12 cellular contexts compared by ENCODE assay signal in the genomic region with DNA sequence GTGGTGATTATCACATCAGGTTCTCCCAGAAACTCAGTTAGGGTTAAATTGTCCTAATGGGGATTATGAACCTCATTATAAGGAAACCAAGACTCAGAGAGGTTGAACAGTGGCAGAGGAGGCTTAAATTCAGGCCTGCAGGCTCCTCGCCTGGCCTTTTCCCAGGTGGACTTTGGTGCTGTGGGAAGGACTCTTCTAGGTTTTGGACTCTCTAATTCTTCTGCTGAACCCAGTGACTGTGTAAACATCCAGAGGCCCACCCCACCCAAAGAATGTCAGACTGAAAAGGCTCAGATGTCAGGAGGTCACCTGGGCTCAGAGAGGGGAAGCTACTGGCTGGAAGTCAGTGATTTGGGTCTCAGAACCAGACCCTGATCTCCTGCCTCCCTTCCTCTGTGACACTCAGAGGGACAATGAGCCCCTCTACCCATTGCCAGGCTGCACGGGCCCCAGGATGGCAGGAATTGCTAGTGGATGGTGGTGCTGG. TPM values are rescaled to one million over a fixed set of nuclear protein-coding genes. Genes with fewer than 3 reads are reported as not detected.
DNase-seq lines count a peak whose midpoint lies in the region; ATAC-seq and TF ChIP-seq lines count a peak whose summit lies in the region.
"Had no signal": no experiment of that assay in that cellular context is flagged by ENCODE, and none has a peak within 500 bp of the region (broad histone marks: within the 10 kb centered on the region; RNA-seq: fewer than 3 reads in every experiment).

No MANE protein-coding gene starts in this region.

- H3K4me3 Mint-ChIP-seq in CD4-positive, CD25-positive, alpha-beta regulatory T cell: peak overlapping the region; percentile 73 to 97 (median 93)
- H3K4me3 Mint-ChIP-seq in central memory CD8-positive, alpha-beta T cell: peak overlapping the region; percentile 98

- no peak overlapping the region for H4K91ac ChIP-seq in IMR-90 (ENCODE audit: insufficient read depth, low read depth, low read length)

- no peak for TF ChIP-seq POLR2A in IMR-90 (IDR thresholded peaks at IDR 0.05; ENCODE audit: low read depth, low read length)

- TF ChIP-seq EP300 in neural cell (conservative IDR thresholded peaks at IDR 0.05; ENCODE audit: poor library complexity, severe bottlenecking): no peak

- H4K20me1 ChIP-seq in IMR-90 (ENCODE audit: insufficient read depth, low read length) (peaks cover 23% of the 10 kb centered on the region), neural cell (ENCODE audit: insufficient read depth) (peaks cover 5% of the 10 kb centered on the region)

- H3K14ac ChIP-seq in IMR-90 (replicated peaks; ENCODE audit: low read depth, low read length): no peak overlapping the region; the same call in 1 of the 2 replicates

- H4K8ac ChIP-seq in IMR-90 (ENCODE audit: low read depth in 2 of 2, low read length in 2 of 2): peak overlapping the region; percentile 70 to 89; a peak in 1 of 4 replicates

- no CpG with 5 or more reads among the region's 2 CpGs for WGBS in IMR-90 (ENCODE audit: extremely low coverage in 2 of 2, insufficient read length in 1 of 2), 2 experiments

- H3K4ac ChIP-seq in IMR-90 (ENCODE audit: low read depth, low read length): peak overlapping the region; percentile 38

- no peak overlapping the region for H2BK120ac ChIP-seq in IMR-90 (ENCODE audit: low read depth, low read length)

- dilution Hi-C loops in IMR-90 (cut with HindIII; ENCODE audit: low sequenced_read_pairs, unreplicated experiment): no loop called here

- peaks cover 18% of the 10 kb centered on the region for H3K36me3 Mint-ChIP-seq in CD4-positive, CD25-positive, alpha-beta regulatory T cell
- H3K36me3 Mint-ChIP-seq in central memory CD8-positive, alpha-beta T cell (ENCODE audit: insufficient read depth): peaks cover 9% of the 10 kb centered on the region

- H4K5ac ChIP-seq in IMR-90 (ENCODE audit: low read depth, low read length): no peak overlapping the region

- H2AK5ac ChIP-seq in IMR-90 (ENCODE audit: low read depth, low read length): peak overlapping the region; percentile 95

- H3K27me3 ChIP-seq in CD4-positive, CD25-positive, alpha-beta regulatory T cell (ENCODE audit: control insufficient read depth, insufficient read depth, low read length): no peaks in the 10 kb centered on the region
- H3K27me3 ChIP-seq in IMR-90 (ENCODE audit: control insufficient read depth, insufficient read depth, low read length) (no peaks in the 10 kb centered on the region), neural cell (ENCODE audit: insufficient read depth, low read depth, low read length) (no peaks in the 10 kb centered on the region)

- no peak overlapping the region for H3K4me3 ChIP-seq in CD4-positive, CD25-positive, alpha-beta regulatory T cell (ENCODE audit: low read depth, low read length)
- H3K4me3 ChIP-seq in IMR-90 (ENCODE audit: insufficient read depth, low read depth, low read length): no peak overlapping the region
- H3K4me3 ChIP-seq in neural cell (ENCODE audit: low read length): peak overlapping the region; percentile 84

- H3K79me2 ChIP-seq in neural cell (replicated peaks; ENCODE audit: insufficient read depth, low read length): peaks cover 61% of the 10 kb centered on the region

- H3K9me3 ChIP-seq in CD4-positive, CD25-positive, alpha-beta regulatory T cell (ENCODE audit: control insufficient read depth in 2 of 2, low read length in 2 of 2): no peaks in the 10 kb centered on the region
- H3K9me3 ChIP-seq in IMR-90 (ENCODE audit: control insufficient read depth, insufficient read depth, low read length): no peaks in the 10 kb centered on the region
- no peaks in the 10 kb centered on the region for H3K9me3 ChIP-seq in neural cell (ENCODE audit: low read length)

- no peak overlapping the region for H3K27ac ChIP-seq in CD4-positive, CD25-positive, alpha-beta regulatory T cell (ENCODE audit: insufficient read depth, low read length, poor library complexity, severe bottlenecking)
- H3K27ac ChIP-seq in IMR-90 (ENCODE audit: insufficient read depth, low read length) (no peak overlapping the region), neural cell (ENCODE audit: low read length) (no peak overlapping the region)

- peaks cover 42% of the 10 kb centered on the region for H3K9me1 ChIP-seq in IMR-90 (ENCODE audit: insufficient read depth, low read length)

- H2AFZ ChIP-seq in IMR-90 (replicated peaks; ENCODE audit: low read length, poor library complexity) (peak overlapping the region; percentile 3), neural cell (ENCODE audit: low read depth, low read length) (no peak overlapping the region)

- CTCF ChIA-PET in IMR-90 (lab: Yijun Ruan, JAX): no interaction called here

- in situ Hi-C loops in IMR-90 (cut with MboI; ENCODE audit: low sequenced_read_pairs): no loop called here

- H3F3A ChIP-seq in neural cell (ENCODE audit: insufficient read depth, low read length, poor library complexity, severe bottlenecking): no peaks in the 10 kb centered on the region

- H2AK9ac ChIP-seq in IMR-90 (replicated peaks; ENCODE audit: low read depth, low read length, poor library complexity): no peak overlapping the region

- 0 out of 2 replicates have a peak overlapping the region, but pooled peaks have one; percentile 0 for H3K9ac ChIP-seq in IMR-90 (ENCODE audit: low read depth, low read length)
- no peak overlapping the region for H3K9ac ChIP-seq in neural cell (ENCODE audit: low read length)

- no peak overlapping the region for H3K56ac ChIP-seq in IMR-90 (ENCODE audit: extremely low read depth, insufficient read depth, low read length)

- peak overlapping the region; percentile 70; the same call in 1 of the 2 replicates for H3K4me2 ChIP-seq in IMR-90 (ENCODE audit: low read depth, low read length)
- no peak overlapping the region for H3K4me2 ChIP-seq in neural cell (ENCODE audit: low read length)

- no peak overlapping the region for H3K18ac ChIP-seq in IMR-90 (ENCODE audit: low read depth, low read length)

- intact Hi-C loops in IMR-90 (cut with micrococcal nuclease): loop anchor here (5.0 kb wide), 1 partner anchor 162 kb away; no protein-coding TSS in a partner anchor

- DNase-seq in CD4-positive, CD25-positive, alpha-beta regulatory T cell: no peak
- DNase-seq in IMR-90: no peak
- no peak for DNase-seq in central memory CD8-positive, alpha-beta T cell (ENCODE audit: low spot score in 2 of 2)
- DNase-seq in stimulated activated CD4-positive, alpha-beta T cell treated with anti-CD3 and anti-CD28 coated beads, Interleukin-12 subunit alpha, Interleukin-12 subunit beta, amount 100 ng/mL, for 4 hours: no peak
- no peak for DNase-seq in stimulated activated CD4-positive, alpha-beta T cell treated with anti-CD3 and anti-CD28 coated beads, Interleukin-4, amount 100 ng/mL, for 4 hours
- DNase-seq in NOMO-1 treated with dmso at 0.1 percent for 144 hours (lab: John Stamatoyannopoulos, UW; ENCODE audit: unreplicated experiment): no peak
- DNase-seq: activated T-cell treated with anti-CD3 and anti-CD28 coated beads, Interleukin-2, amount 50 U/mL, for 4 hours; caudate nucleus; MM.1S had no signal

- ATAC-seq in CD4-positive, CD25-positive, alpha-beta regulatory T cell (ENCODE audit: low read depth in 2 of 2): no peak
- ATAC-seq in IMR-90 (ENCODE audit: low read depth) (no peak), HG02759 (IDR thresholded peaks at IDR 0.05; ENCODE audit: unreplicated experiment) (no peak)
- no peak for ATAC-seq in central memory CD8-positive, alpha-beta T cell (replicated peaks; ENCODE audit: extremely low read depth, poor library complexity, severe bottlenecking)
- ATAC-seq: activated T-cell treated with anti-CD3 and anti-CD28 coated beads, Interleukin-2, amount 50 U/mL, for 4 hours; stimulated activated effector memory CD8-positive, alpha-beta T cell treated with anti-CD3 and anti-CD28 coated beads, Interleukin-12 subunit alpha, Interleukin-12 subunit beta, amount 100 ng/mL, for 72 hours had no signal

- BruUV-seq in IMR-90 (replicated peaks; lab: Mats Ljungman, UMichigan): no TSS peak

- peak overlapping the region; percentile 57 for H3K23ac ChIP-seq in IMR-90 (ENCODE audit: low read depth, low read length)

- no peaks in the 10 kb centered on the region for H3K9me3 Mint-ChIP-seq in CD4-positive, CD25-positive, alpha-beta regulatory T cell
- no peaks in the 10 kb centered on the region for H3K9me3 Mint-ChIP-seq in central memory CD8-positive, alpha-beta T cell
- H3K9me3 Mint-ChIP-seq: activated T-cell treated with anti-CD3 and anti-CD28 coated beads, Interleukin-2, amount 50 U/mL, for 4 hours; stimulated activated effector memory CD8-positive, alpha-beta T cell treated with anti-CD3 and anti-CD28 coated beads, Interleukin-12 subunit alpha, Interleukin-12 subunit beta, amount 100 ng/mL, for 72 hours had no signal

- H2BK20ac ChIP-seq in IMR-90 (ENCODE audit: low read depth, low read length): no peak overlapping the region

- H3K4me1 ChIP-seq in CD4-positive, CD25-positive, alpha-beta regulatory T cell (ENCODE audit: control insufficient read depth, insufficient read depth, low read length, poor library complexity, severe bottlenecking): peaks cover 22% of the 10 kb centered on the region
- H3K4me1 ChIP-seq in IMR-90 (ENCODE audit: control insufficient read depth, insufficient read depth, low read length): peaks cover 15% of the 10 kb centered on the region

- TF ChIP-seq CTCF in IMR-90 (conservative IDR thresholded peaks at IDR 0.05; ENCODE audit: low read depth, low read length) (no peak), neural cell (IDR thresholded peaks at IDR 0.05; ENCODE audit: poor library complexity, severe bottlenecking) (no peak)

- peaks cover 4% of the 10 kb centered on the region for H3K27me3 Mint-ChIP-seq in CD4-positive, CD25-positive, alpha-beta regulatory T cell
- no peaks in the 10 kb centered on the region for H3K27me3 Mint-ChIP-seq in central memory CD8-positive, alpha-beta T cell

- no peaks in the 10 kb centered on the region for H3K9me2 ChIP-seq in neural cell (ENCODE audit: insufficient read depth, low read length)

- POLR2A ChIA-PET in IMR-90 (lab: Charles Lee; ENCODE audit: unreplicated experiment): no interaction called here

- no peaks in the 10 kb centered on the region for H3K36me3 ChIP-seq in CD4-positive, CD25-positive, alpha-beta regulatory T cell (ENCODE audit: control insufficient read depth, insufficient read depth, low read length)
- H3K36me3 ChIP-seq in IMR-90 (ENCODE audit: control insufficient read depth, insufficient read depth, low read length): peaks cover 6% of the 10 kb centered on the region
- H3K36me3 ChIP-seq in neural cell (ENCODE audit: insufficient read depth, low read length): peaks cover 4% of the 10 kb centered on the region

- peaks cover 0 to 59% (median 37%) of the 10 kb centered on the region in 4 donors for H3K4me1 Mint-ChIP-seq in CD4-positive, CD25-positive, alpha-beta regulatory T cell
- peaks cover 58% of the 10 kb centered on the region for H3K4me1 Mint-ChIP-seq in central memory CD8-positive, alpha-beta T cell

- no peak overlapping the region for H2BK5ac ChIP-seq in IMR-90 (ENCODE audit: low read depth, low read length, poor library complexity, severe bottlenecking)

- no peak overlapping the region for H2BK15ac ChIP-seq in IMR-90 (ENCODE audit: low read depth, low read length)

- TF ChIP-seq RAD21 in IMR-90 (IDR thresholded peaks at IDR 0.05; ENCODE audit: low read length) (no peak), neural cell (conservative IDR thresholded peaks at IDR 0.05) (no peak)

- H3K79me1 ChIP-seq in IMR-90 (ENCODE audit: low read depth in 1 of 2, low read length in 2 of 2): peaks cover 38 to 58% of the 10 kb centered on the region in 2 experiments

- peak overlapping the region in 2 of 3 donors; percentile 22 to 23 for H3K27ac Mint-ChIP-seq in CD4-positive, CD25-positive, alpha-beta regulatory T cell
- no peak overlapping the region for H3K27ac Mint-ChIP-seq in central memory CD8-positive, alpha-beta T cell (ENCODE audit: low read depth)

RNA-seq across cellular contexts. Expression of a gene that starts 2.5 kb away (rescaled TPM):
- 20.2 TPM for total RNA-seq in CD4-positive, CD25-positive, alpha-beta regulatory T cell
- 10 to 100 TPM; 12.2 to 21.7 (median 14.0) TPM for polyA plus RNA-seq in CD4-positive, CD25-positive, alpha-beta regulatory T cell
- 5.3 and 5.7 TPM in 2 replicates for total RNA-seq in IMR-90 (2012; rRNA removed)
- polyA plus RNA-seq in IMR-90 (2012; rRNA removed) (12.9 and 14.2 TPM in 2 replicates), neural cell (17.6 and 20.1 TPM in 2 replicates)
- polyA plus RNA-seq in IMR-90 (2012; cell fraction: cytosol; rRNA removed): 14.6 and 19.8 TPM in 2 replicates
- 21.2 and 50.4 TPM in 2 replicates for polyA plus RNA-seq in IMR-90 (2012; cell fraction: nucleus; rRNA removed; ENCODE audit: low replicate concordance)
- polyA minus RNA-seq in neural cell: 25.3 and 28.0 TPM in 2 replicates
